1 cellular context compared by ENCODE assay signal in the genomic region with DNA sequence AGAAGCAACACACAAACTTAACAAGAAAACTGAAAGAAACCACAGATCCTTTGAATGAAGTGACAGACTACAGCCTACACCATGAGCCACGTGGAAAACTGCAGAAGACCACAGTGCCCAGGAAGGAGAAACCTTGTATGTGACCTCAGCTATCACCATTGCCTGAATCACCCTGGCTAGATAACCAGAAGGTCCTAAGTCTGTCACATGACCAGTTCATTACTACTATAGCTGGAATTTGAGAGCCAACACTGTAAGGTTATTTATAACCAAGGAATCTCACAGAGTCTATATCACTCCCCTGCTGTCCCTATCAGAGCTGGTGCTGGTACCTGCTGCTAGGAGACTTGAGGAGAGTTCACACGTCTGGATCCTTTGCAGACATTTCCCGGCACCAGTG.
TF ChIP-seq lines count a peak whose summit lies in the region.

No MANE protein-coding gene starts in this region.

TF ChIP-seq in K562, 482 proteins besides CTCF, POLR2A, EP300 and RAD21 (continued from another document):
- TF ChIP-seq SRSF1 (IDR thresholded peaks at IDR 0.05; ENCODE audit: low read depth, low read length) (no peak), L3MBTL2 (IDR thresholded peaks at IDR 0.05) (peak; percentile 49; the same call in 1 of the 2 replicates)
- TF ChIP-seq, protein P1, sequence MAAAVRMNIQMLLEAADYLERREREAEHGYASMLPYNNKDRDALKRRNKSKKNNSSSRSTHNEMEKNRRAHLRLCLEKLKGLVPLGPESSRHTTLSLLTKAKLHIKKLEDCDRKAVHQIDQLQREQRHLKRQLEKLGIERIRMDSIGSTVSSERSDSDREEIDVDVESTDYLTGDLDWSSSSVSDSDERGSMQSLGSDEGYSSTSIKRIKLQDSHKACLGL (CRISPR knock-in tag; IDR thresholded peaks at IDR 0.05; ENCODE audit: borderline replicate concordance, poor library complexity, severe bottlenecking) = no peak
